9 cellular contexts compared by ENCODE assay signal in genomic region chr15:48332642-48333034, GRCh38. TPM values are rescaled to one million over a fixed set of nuclear protein-coding genes. Genes with fewer than 3 reads are reported as not detected.
DNase-seq lines count a peak whose midpoint lies in the region; ATAC-seq, FAIRE-seq and TF ChIP-seq lines count a peak whose summit lies in the region.
"Had no signal": no experiment of that assay in that cellular context is flagged by ENCODE, and none has a peak within 500 bp of the region (broad histone marks: within the 10 kb centered on the region; RNA-seq: fewer than 3 reads in every experiment).

No MANE protein-coding gene starts in this region.

- peaks cover 67% of the 10 kb centered on the region for H3K79me2 ChIP-seq in SU-DHL-6 (ENCODE audit: insufficient read depth, low read length)

- FAIRE-seq in RCC 7860 (lab: Jason Lieb, UNC) = no peak
- FAIRE-seq: A204.1 had no signal

- TF ChIP-seq POLR2A in esophagus squamous epithelium (IDR thresholded peaks at IDR 0.05) = no peak
- no peak for TF ChIP-seq POLR2A in uterus (IDR thresholded peaks at IDR 0.05)

- intact Hi-C loops in esophagus squamous epithelium (cut with DNase I) = no loop called here
- intact Hi-C loops in uterus (cut with DNase I; ENCODE audit: low total_unique reads) = no loop called here

- H3K9me2 ChIP-seq in SU-DHL-6 (replicated peaks; ENCODE audit: insufficient read depth, low read length) = no peaks in the 10 kb centered on the region

- H3K27me3 ChIP-seq in SU-DHL-6 (ENCODE audit: low read length) (no peaks in the 10 kb centered on the region), esophagus squamous epithelium (no peaks in the 10 kb centered on the region), uterus (no peaks in the 10 kb centered on the region)

- H3K4me1 ChIP-seq in esophagus squamous epithelium (peaks cover 4 to 31% (median 15%) of the 10 kb centered on the region in 3 donors), uterus (peaks cover 4 to 7% of the 10 kb centered on the region in 2 donors)

- H3F3A ChIP-seq in SU-DHL-6 (ENCODE audit: insufficient read depth) = peaks cover 6% of the 10 kb centered on the region; the same call in 1 of the 2 replicates

- peak overlapping the region; percentile 94 for H3K4me2 ChIP-seq in SU-DHL-6 (ENCODE audit: low read depth, low read length, poor library complexity, severe bottlenecking)

- H3K9me3 ChIP-seq in SU-DHL-6 (ENCODE audit: insufficient read depth, low read length) (no peaks in the 10 kb centered on the region), esophagus squamous epithelium (no peaks in the 10 kb centered on the region), uterus (no peaks in the 10 kb centered on the region)

- TF ChIP-seq CTCF in SU-DHL-6 (IDR thresholded peaks at IDR 0.05; ENCODE audit: insufficient read depth, low read length, poor library complexity, severe bottlenecking) (no peak), esophagus squamous epithelium (IDR thresholded peaks at IDR 0.05) (no peak), uterus (IDR thresholded peaks at IDR 0.05) (no peak)

- H2AFZ ChIP-seq in SU-DHL-6 (ENCODE audit: low read depth, low read length, severe bottlenecking) = peak overlapping the region; percentile 61

- peak overlapping the region; percentile 95 for H3K4me3 ChIP-seq in SU-DHL-6 (ENCODE audit: insufficient read depth, low read length, poor library complexity, severe bottlenecking)
- peak overlapping the region; percentile 68 to 100 (median 90) for H3K4me3 ChIP-seq in esophagus squamous epithelium
- H3K4me3 ChIP-seq in uterus = no peak overlapping the region

- H3K9ac ChIP-seq in SU-DHL-6 (ENCODE audit: low read length) = peak overlapping the region; percentile 99

- no peak for ATAC-seq in GM21423 (IDR thresholded peaks at IDR 0.05; ENCODE audit: unreplicated experiment)

- 19 to 25% methylated on average over 9 of the region's 9 CpGs for WGBS in esophagus squamous epithelium, 2 donors

- H4K20me1 ChIP-seq in SU-DHL-6 (ENCODE audit: low read depth, low read length) = peaks cover 28% of the 10 kb centered on the region

- H3K36me3 ChIP-seq in SU-DHL-6 (ENCODE audit: low read length) = peaks cover 24% of the 10 kb centered on the region
- H3K36me3 ChIP-seq in esophagus squamous epithelium = peaks cover 0 to 33% (median 4%) of the 10 kb centered on the region in 3 donors
- H3K36me3 ChIP-seq in uterus = no peaks in the 10 kb centered on the region

- DNase-seq in DMS53 (lab: John Stamatoyannopoulos, UW) (peak; percentile 32), DMS53 treated with DMSO at 0.1 percent for 48 hours (lab: John Stamatoyannopoulos, UW; ENCODE audit: unreplicated experiment) (no peak), esophagus squamous epithelium (lab: John Stamatoyannopoulos, UW) (no peak), uterus (no peak), RCC 7860 (ENCODE audit: low spot score) (no peak)
- peak; percentile 27 for DNase-seq in stimulated activated CD8-positive, alpha-beta memory T cell treated with anti-CD3 and anti-CD28 coated beads, Interleukin-4, amount 100 ng/mL, for 48 hours

- H3K27ac ChIP-seq in SU-DHL-6 (ENCODE audit: low read depth, low read length) = peak overlapping the region; percentile 88
- H3K27ac ChIP-seq in esophagus squamous epithelium = peak overlapping the region in 2 of 4 donors; percentile 87 to 97
- H3K27ac ChIP-seq in uterus = no peak overlapping the region

RNA-seq across cellular contexts. Expression of gene DUT, which starts 1.4 kb away (rescaled TPM):
- total RNA-seq in esophagus squamous epithelium (10 to 100 TPM; 63.5 to 90.1 (median 75.7) TPM), uterus (100 to 1,000 TPM in 3 of 4 donors, 10 to 100 TPM in 1; 67.1 to 235 (median 171) TPM)

Comparison
In these comparisons a context has a peak if more than half of its experiments do, and no peak if none do; other contexts are left out.
1. DNase-seq: peak in DMS53 (single experiment) and stimulated activated CD8-positive, alpha-beta memory T cell treated with anti-CD3 and anti-CD28 coated beads, Interleukin-4, amount 100 ng/mL, for 48 hours (single experiment); none in DMS53 treated with DMSO at 0.1 percent for 48 hours (single experiment), esophagus squamous epithelium (single experiment), uterus (0 of 2) and RCC 7860 (single experiment).
2. H3K4me3 ChIP-seq: peak in SU-DHL-6 (single experiment) and esophagus squamous epithelium (4 of 4); none in uterus (0 of 2).